ENCODE assay signal across 1 cellular context in the genomic region with DNA sequence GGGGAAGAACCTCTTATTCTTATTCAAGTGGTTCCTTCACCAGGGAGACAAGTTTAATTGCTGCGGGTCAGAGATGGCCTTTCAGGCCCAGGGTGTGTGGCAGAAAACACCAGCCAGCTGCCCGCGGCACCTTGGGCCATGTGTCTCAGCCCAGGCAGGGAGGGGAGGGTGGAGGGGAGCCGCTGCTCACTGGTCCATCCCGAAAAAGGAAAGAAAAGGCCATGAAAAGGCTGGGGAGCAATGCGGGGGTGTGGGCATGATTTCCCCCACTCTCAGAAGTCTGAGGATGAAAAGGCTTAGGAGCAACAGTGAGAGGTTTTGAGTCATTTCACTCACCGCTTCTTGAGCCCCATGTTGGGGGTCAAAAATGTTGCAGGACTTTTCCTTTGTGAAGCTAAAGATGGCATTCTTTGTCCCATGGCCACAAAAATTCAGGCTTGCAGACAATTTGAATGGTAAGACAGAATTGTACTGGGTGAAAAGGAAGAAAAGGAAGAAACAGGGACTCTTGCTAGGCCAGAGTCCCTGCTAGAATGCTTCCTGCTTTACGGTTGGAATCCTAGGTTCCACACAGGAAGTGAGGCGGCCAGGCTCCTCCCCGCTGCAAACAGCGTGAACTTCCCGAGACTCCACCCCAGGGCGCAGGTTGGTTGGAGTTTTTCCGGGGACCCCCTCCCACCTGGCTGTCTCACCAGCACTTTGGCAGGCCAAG.
TF ChIP-seq lines count a peak whose summit lies in the region.

No MANE protein-coding gene starts in this region.

TF ChIP-seq in K562, 482 proteins besides CTCF, POLR2A, EP300 and RAD21 (continues in another document):
- peak; percentile 87 for TF ChIP-seq SUPT5H (IDR thresholded peaks at IDR 0.05)
- no peak for TF ChIP-seq FOXJ2 (tag; IDR thresholded peaks at IDR 0.05)
- peak; percentile 64; the same call in 1 of the 2 replicates for TF ChIP-seq DIDO1 (tag; IDR thresholded peaks at IDR 0.05; ENCODE audit: low read depth)
- TF ChIP-seq SIN3A (IDR thresholded peaks at IDR 0.05; ENCODE audit: borderline replicate concordance in 2 of 2, control insufficient read depth in 1 of 2, low read depth in 2 of 2, low read length in 2 of 2), result peak in 1 of 2 experiments; percentile 37; a peak in 1 of 4 replicates
- peak in 1 of 2 experiments; percentile 29 for TF ChIP-seq E2F6 (IDR thresholded peaks at IDR 0.05; ENCODE audit: borderline replicate concordance in 1 of 2, extremely low read depth in 1 of 2, insufficient read depth in 1 of 2, insufficient read length in 1 of 2, low read depth in 1 of 2, low read length in 1 of 2, poor library complexity in 1 of 2, severe bottlenecking in 1 of 2)
- TF ChIP-seq TAF7 (tag; IDR thresholded peaks at IDR 0.05), result 0 out of 2 replicates have a peak, but pooled peaks have one; percentile 16
- TF ChIP-seq CREM (IDR thresholded peaks at IDR 0.05; ENCODE audit: low read depth), result peak; percentile 19; the same call in 1 of the 2 replicates
- TF ChIP-seq MCM5 (IDR thresholded peaks at IDR 0.05; ENCODE audit: low read depth), result no peak
- TF ChIP-seq CC2D1A (IDR thresholded peaks at IDR 0.05), result 0 out of 2 replicates have a peak, but pooled peaks have one; percentile 14
- TF ChIP-seq, protein P1, sequence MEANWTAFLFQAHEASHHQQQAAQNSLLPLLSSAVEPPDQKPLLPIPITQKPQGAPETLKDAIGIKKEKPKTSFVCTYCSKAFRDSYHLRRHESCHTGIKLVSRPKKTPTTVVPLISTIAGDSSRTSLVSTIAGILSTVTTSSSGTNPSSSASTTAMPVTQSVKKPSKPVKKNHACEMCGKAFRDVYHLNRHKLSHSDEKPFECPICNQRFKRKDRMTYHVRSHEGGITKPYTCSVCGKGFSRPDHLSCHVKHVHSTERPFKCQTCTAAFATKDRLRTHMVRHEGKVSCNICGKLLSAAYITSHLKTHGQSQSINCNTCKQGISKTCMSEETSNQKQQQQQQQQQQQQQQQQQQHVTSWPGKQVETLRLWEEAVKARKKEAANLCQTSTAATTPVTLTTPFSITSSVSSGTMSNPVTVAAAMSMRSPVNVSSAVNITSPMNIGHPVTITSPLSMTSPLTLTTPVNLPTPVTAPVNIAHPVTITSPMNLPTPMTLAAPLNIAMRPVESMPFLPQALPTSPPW (CRISPR knock-in tag; IDR thresholded peaks at IDR 0.05), result peak; percentile 61
- peak; percentile 37 to 61; a peak in 3 of 4 replicates for TF ChIP-seq NRF1 (conservative IDR thresholded peaks at IDR 0.05 in 1 of 2, IDR thresholded peaks at IDR 0.05 in 1 of 2)
- TF ChIP-seq, protein P2, sequence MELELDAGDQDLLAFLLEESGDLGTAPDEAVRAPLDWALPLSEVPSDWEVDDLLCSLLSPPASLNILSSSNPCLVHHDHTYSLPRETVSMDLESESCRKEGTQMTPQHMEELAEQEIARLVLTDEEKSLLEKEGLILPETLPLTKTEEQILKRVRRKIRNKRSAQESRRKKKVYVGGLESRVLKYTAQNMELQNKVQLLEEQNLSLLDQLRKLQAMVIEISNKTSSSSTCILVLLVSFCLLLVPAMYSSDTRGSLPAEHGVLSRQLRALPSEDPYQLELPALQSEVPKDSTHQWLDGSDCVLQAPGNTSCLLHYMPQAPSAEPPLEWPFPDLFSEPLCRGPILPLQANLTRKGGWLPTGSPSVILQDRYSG (tag; conservative IDR thresholded peaks at IDR 0.05; ENCODE audit: low read depth), result no peak
- TF ChIP-seq YY1 (IDR thresholded peaks at IDR 0.05; ENCODE audit: borderline replicate concordance in 1 of 3, control insufficient read depth in 1 of 3, extremely low read depth in 1 of 3, insufficient read depth in 3 of 3, insufficient read length in 1 of 3, insufficient replicate concordance in 2 of 3, low read depth in 1 of 3, low read length in 2 of 3), result peak in 1 of 3 experiments; percentile 28
- TF ChIP-seq ZFX (CRISPR knock-in tag; IDR thresholded peaks at IDR 0.05), result peak; percentile 70
- TF ChIP-seq PHF8 (IDR thresholded peaks at IDR 0.05; ENCODE audit: borderline replicate concordance, low read length), result peak; percentile 54; the same call in 1 of the 2 replicates
- peak; percentile 74 for TF ChIP-seq PHF20 (IDR thresholded peaks at IDR 0.05; ENCODE audit: partially characterized antibody)
- TF ChIP-seq ATF1 (CRISPR knock-in tag; IDR thresholded peaks at IDR 0.05), result no peak
- TF ChIP-seq ATF1 (tag; IDR thresholded peaks at IDR 0.05), result 0 out of 2 replicates have a peak, but pooled peaks have one; percentile 44
- TF ChIP-seq ETV1 (tag; conservative IDR thresholded peaks at IDR 0.05; ENCODE audit: low read depth), result peak; percentile 68
- 0 out of 2 replicates have a peak, but pooled peaks have one; percentile 11 for TF ChIP-seq TFAP4 (CRISPR knock-in tag; IDR thresholded peaks at IDR 0.05; ENCODE audit: borderline replicate concordance)
- TF ChIP-seq, protein P3, sequence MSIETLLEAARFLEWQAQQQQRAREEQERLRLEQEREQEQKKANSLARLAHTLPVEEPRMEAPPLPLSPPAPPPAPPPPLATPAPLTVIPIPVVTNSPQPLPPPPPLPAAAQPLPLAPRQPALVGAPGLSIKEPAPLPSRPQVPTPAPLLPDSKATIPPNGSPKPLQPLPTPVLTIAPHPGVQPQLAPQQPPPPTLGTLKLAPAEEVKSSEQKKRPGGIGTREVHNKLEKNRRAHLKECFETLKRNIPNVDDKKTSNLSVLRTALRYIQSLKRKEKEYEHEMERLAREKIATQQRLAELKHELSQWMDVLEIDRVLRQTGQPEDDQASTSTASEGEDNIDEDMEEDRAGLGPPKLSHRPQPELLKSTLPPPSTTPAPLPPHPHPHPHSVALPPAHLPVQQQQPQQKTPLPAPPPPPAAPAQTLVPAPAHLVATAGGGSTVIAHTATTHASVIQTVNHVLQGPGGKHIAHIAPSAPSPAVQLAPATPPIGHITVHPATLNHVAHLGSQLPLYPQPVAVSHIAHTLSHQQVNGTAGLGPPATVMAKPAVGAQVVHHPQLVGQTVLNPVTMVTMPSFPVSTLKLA (conservative IDR thresholded peaks at IDR 0.05), result peak; percentile 27 to 50; a peak in 1 of 4 replicates
- TF ChIP-seq ZNF384 (IDR thresholded peaks at IDR 0.05; ENCODE audit: low read depth, low read length), result no peak
- TF ChIP-seq POLR2AphosphoS2 (IDR thresholded peaks at IDR 0.05; ENCODE audit: low read length), result 0 out of 2 replicates have a peak, but pooled peaks have one; percentile 58
- TF ChIP-seq, protein P4, sequence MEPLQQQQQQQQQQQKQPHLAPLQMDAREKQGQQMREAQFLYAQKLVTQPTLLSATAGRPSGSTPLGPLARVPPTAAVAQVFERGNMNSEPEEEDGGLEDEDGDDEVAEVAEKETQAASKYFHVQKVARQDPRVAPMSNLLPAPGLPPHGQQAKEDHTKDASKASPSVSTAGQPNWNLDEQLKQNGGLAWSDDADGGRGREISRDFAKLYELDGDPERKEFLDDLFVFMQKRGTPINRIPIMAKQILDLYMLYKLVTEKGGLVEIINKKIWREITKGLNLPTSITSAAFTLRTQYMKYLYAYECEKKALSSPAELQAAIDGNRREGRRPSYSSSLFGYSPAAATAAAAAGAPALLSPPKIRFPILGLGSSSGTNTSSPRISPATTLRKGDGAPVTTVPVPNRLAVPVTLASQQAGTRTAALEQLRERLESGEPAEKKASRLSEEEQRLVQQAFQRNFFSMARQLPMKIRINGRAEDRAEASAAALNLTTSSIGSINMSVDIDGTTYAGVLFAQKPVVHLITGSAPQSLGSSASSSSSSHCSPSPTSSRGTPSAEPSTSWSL (CRISPR knock-in tag; IDR thresholded peaks at IDR 0.05; ENCODE audit: borderline replicate concordance), result no peak
- peak; percentile 83 for TF ChIP-seq GABPA (tag; conservative IDR thresholded peaks at IDR 0.05; ENCODE audit: low read depth)
- peak; percentile 69 for TF ChIP-seq GABPB1 (CRISPR knock-in tag; IDR thresholded peaks at IDR 0.05)
- no peak for TF ChIP-seq PRPF4 (IDR thresholded peaks at IDR 0.05; ENCODE audit: insufficient read depth, low read depth, low read length, poor library complexity, severe bottlenecking)
- TF ChIP-seq ZNF184 (CRISPR knock-in tag; IDR thresholded peaks at IDR 0.05), result no peak
- peak; percentile 58; the same call in 1 of the 2 replicates for TF ChIP-seq ZBTB7A (IDR thresholded peaks at IDR 0.05; ENCODE audit: borderline replicate concordance, control insufficient read depth, low read depth, low read length)
- TF ChIP-seq CBX3 (IDR thresholded peaks at IDR 0.05; ENCODE audit: borderline replicate concordance in 1 of 2, low read length in 2 of 2), result 0 out of 3 replicates have a peak, but pooled peaks of 1 of the 2 experiments have one; percentile 8
- TF ChIP-seq MYC (IDR thresholded peaks at IDR 0.05; ENCODE audit: low read depth, low read length), result peak; percentile 40; the same call in 1 of the 2 replicates
- TF ChIP-seq MYC (CRISPR knock-in tag; IDR thresholded peaks at IDR 0.05; ENCODE audit: borderline replicate concordance, low read depth), result peak; percentile 59; the same call in 1 of the 2 replicates
- TF ChIP-seq POLR2G (IDR thresholded peaks at IDR 0.05; ENCODE audit: low read depth, low read length), result 0 out of 2 replicates have a peak, but pooled peaks have one; percentile 40
- TF ChIP-seq RNF2 (IDR thresholded peaks at IDR 0.05), result no peak
- no peak for TF ChIP-seq CSDE1 (IDR thresholded peaks at IDR 0.05)
- peak; percentile 46; the same call in 1 of the 2 replicates for TF ChIP-seq SPI1 (IDR thresholded peaks at IDR 0.05; ENCODE audit: borderline replicate concordance, low read depth, low read length)
- TF ChIP-seq POLR2B (IDR thresholded peaks at IDR 0.05; ENCODE audit: low read depth, partially characterized antibody), result peak; percentile 77
- 0 out of 2 replicates have a peak, but pooled peaks have one; percentile 4 for TF ChIP-seq RB1 (IDR thresholded peaks at IDR 0.05; ENCODE audit: low read depth)
- TF ChIP-seq ELF1 (tag; IDR thresholded peaks at IDR 0.05), result peak; percentile 64
- no peak for TF ChIP-seq NR2C2 (CRISPR knock-in tag; IDR thresholded peaks at IDR 0.05)
- TF ChIP-seq NR2C2 (tag; IDR thresholded peaks at IDR 0.05), result peak; percentile 51; the same call in 1 of the 2 replicates
- TF ChIP-seq TEAD4 (IDR thresholded peaks at IDR 0.05; ENCODE audit: low read length), result peak; percentile 24
- TF ChIP-seq TEAD4 (CRISPR knock-in tag; IDR thresholded peaks at IDR 0.05; ENCODE audit: borderline replicate concordance), result no peak
- TF ChIP-seq KAT2B (IDR thresholded peaks at IDR 0.05; ENCODE audit: low read depth, low read length), result no peak
- TF ChIP-seq, protein P5, sequence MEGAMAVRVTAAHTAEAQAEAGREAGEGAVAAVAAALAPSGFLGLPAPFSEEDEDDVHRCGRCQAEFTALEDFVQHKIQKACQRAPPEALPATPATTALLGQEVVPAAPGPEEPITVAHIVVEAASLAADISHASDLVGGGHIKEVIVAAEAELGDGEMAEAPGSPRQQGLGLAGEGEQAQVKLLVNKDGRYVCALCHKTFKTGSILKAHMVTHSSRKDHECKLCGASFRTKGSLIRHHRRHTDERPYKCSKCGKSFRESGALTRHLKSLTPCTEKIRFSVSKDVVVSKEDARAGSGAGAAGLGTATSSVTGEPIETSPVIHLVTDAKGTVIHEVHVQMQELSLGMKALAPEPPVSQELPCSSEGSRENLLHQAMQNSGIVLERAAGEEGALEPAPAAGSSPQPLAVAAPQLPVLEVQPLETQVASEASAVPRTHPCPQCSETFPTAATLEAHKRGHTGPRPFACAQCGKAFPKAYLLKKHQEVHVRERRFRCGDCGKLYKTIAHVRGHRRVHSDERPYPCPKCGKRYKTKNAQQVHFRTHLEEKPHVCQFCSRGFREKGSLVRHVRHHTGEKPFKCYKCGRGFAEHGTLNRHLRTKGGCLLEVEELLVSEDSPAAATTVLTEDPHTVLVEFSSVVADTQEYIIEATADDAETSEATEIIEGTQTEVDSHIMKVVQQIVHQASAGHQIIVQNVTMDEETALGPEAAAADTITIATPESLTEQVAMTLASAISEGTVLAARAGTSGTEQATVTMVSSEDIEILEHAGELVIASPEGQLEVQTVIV (CRISPR knock-in tag; IDR thresholded peaks at IDR 0.05; ENCODE audit: borderline replicate concordance), result peak; percentile 92
- peak; percentile 20; the same call in 1 of the 2 replicates for TF ChIP-seq MBD2 (IDR thresholded peaks at IDR 0.05; ENCODE audit: borderline replicate concordance, low read depth)
- TF ChIP-seq MAZ (CRISPR knock-in tag; conservative IDR thresholded peaks at IDR 0.05 in 1 of 2, IDR thresholded peaks at IDR 0.05 in 1 of 2), result peak in 1 of 2 experiments; percentile 63; a peak in 1 of 4 replicates
- TF ChIP-seq ZNF175 (CRISPR knock-in tag; IDR thresholded peaks at IDR 0.05; ENCODE audit: low read depth), result 0 out of 2 replicates have a peak, but pooled peaks have one; percentile 22
- no peak for TF ChIP-seq HDGF (IDR thresholded peaks at IDR 0.05)
